9 cellular contexts compared by ENCODE assay signal in genomic region chr22:37454857-37455686, GRCh38. TPM values are rescaled to one million over a fixed set of nuclear protein-coding genes. Genes with fewer than 3 reads are reported as not detected.
A peak's percentile ranks its signal among the peaks of the same experiment; 100 is the strongest.
DNase-seq lines count a peak whose midpoint lies in the region; ATAC-seq, FAIRE-seq and TF ChIP-seq lines count a peak whose summit lies in the region.
"Had no signal": no experiment of that assay in that cellular context is flagged by ENCODE, and none has a peak within 500 bp of the region (broad histone marks: within the 10 kb centered on the region; RNA-seq: fewer than 3 reads in every experiment).

No MANE protein-coding gene starts in this region.

- TF ChIP-seq POLR2A in GM12891 (IDR thresholded peaks at IDR 0.05; ENCODE audit: low read depth, low read length) = no peak

- peak overlapping the region; percentile 3; the same call in 1 of the 2 replicates for H2AFZ ChIP-seq in PC-9

- peaks cover 10% of the 10 kb centered on the region for H3K9me3 Mint-ChIP-seq in osteocyte (ENCODE audit: unreplicated experiment)
- H3K9me3 Mint-ChIP-seq in activated CD4-positive, alpha-beta memory T cell treated with anti-CD3 and anti-CD28 coated beads for 36 hours = no peaks in the 10 kb centered on the region
- H3K9me3 Mint-ChIP-seq: nephron had no signal

- intact Hi-C loops in PC-9 (cut with micrococcal nuclease; ENCODE audit: unreplicated experiment) = loop anchor here (1.0 to 10.0 kb wide), 6 partner anchors 23 to 673 kb away; no protein-coding TSS in a partner anchor
- intact Hi-C loops in activated CD4-positive, alpha-beta memory T cell treated with anti-CD3 and anti-CD28 coated beads for 36 hours (cut with micrococcal nuclease) = no loop called here

- peak overlapping the region; percentile 78 for H3K27ac Mint-ChIP-seq in osteocyte (ENCODE audit: unreplicated experiment)
- no peak overlapping the region for H3K27ac Mint-ChIP-seq in activated CD4-positive, alpha-beta memory T cell treated with anti-CD3 and anti-CD28 coated beads for 36 hours
- H3K27ac Mint-ChIP-seq: nephron had no signal

- H3K36me3 ChIP-seq in HEK293 (ENCODE audit: control insufficient read depth in 2 of 2, insufficient read depth in 1 of 2, low read length in 2 of 2) (no peaks in the 10 kb centered on the region), PC-9 (ENCODE audit: low read depth) (no peaks in the 10 kb centered on the region)
- H3K36me3 ChIP-seq: colonic mucosa had no signal

- TF ChIP-seq CTCF in HEK293 (tag by site-specific recombination; IDR thresholded peaks at IDR 0.05) (no peak), PC-9 (conservative IDR thresholded peaks at IDR 0.05) (no peak), epithelial cell of esophagus (IDR thresholded peaks at IDR 0.05; ENCODE audit: insufficient read depth, low read depth, low read length, missing control alignments) (no peak), osteocyte (IDR thresholded peaks at IDR 0.05) (no peak)

- H3F3A ChIP-seq in PC-9 (ENCODE audit: insufficient read depth, low read depth) = peaks cover 20% of the 10 kb centered on the region

- H3K4me3 Mint-ChIP-seq in osteocyte (ENCODE audit: unreplicated experiment) = peak overlapping the region; percentile 23
- H3K4me3 Mint-ChIP-seq in activated CD4-positive, alpha-beta memory T cell treated with anti-CD3 and anti-CD28 coated beads for 36 hours = no peak overlapping the region
- H3K4me3 Mint-ChIP-seq: nephron had no signal

- FAIRE-seq in GM12891 (lab: Jason Lieb, UNC) = no peak

- H3K4me2 ChIP-seq in PC-9 = peak overlapping the region; percentile 68

- no peaks in the 10 kb centered on the region for H4K20me1 ChIP-seq in PC-9 (ENCODE audit: insufficient read depth)

- no TSS peak for BruUV-seq in PC-9 (replicated peaks; lab: Mats Ljungman, UMichigan)

- H3K36me3 Mint-ChIP-seq in osteocyte (ENCODE audit: unreplicated experiment) = no peaks in the 10 kb centered on the region
- H3K36me3 Mint-ChIP-seq in activated CD4-positive, alpha-beta memory T cell treated with anti-CD3 and anti-CD28 coated beads for 36 hours = peaks cover 7% of the 10 kb centered on the region

- H3K27me3 ChIP-seq in PC-9 (ENCODE audit: insufficient read depth, low read depth) = no peaks in the 10 kb centered on the region
- H3K27me3 ChIP-seq: colonic mucosa had no signal

- peaks cover 15% of the 10 kb centered on the region for H3K27me3 Mint-ChIP-seq in osteocyte (ENCODE audit: unreplicated experiment)
- no peaks in the 10 kb centered on the region for H3K27me3 Mint-ChIP-seq in activated CD4-positive, alpha-beta memory T cell treated with anti-CD3 and anti-CD28 coated beads for 36 hours

- DNase-seq in PC-9 = peak; percentile 65 to 99
- peak; percentile 83 for DNase-seq in epithelial cell of esophagus (ENCODE audit: low read depth)
- DNase-seq in osteocyte (ENCODE audit: extremely low spot score, unreplicated experiment) = no peak
- DNase-seq in activated CD4-positive, alpha-beta memory T cell treated with anti-CD3 and anti-CD28 coated beads for 36 hours = no peak
- no peak for DNase-seq in GM12891 (ENCODE audit: insufficient read length, low spot score)
- DNase-seq: colonic mucosa had no signal

- no peak for ATAC-seq in GM21528 (IDR thresholded peaks at IDR 0.05; ENCODE audit: low FRiP score, unreplicated experiment)

- CTCF ChIA-PET in HEK293 (lab: Yijun Ruan, JAX) = interaction anchor here (0.6 to 6.2 kb wide), 18 partner anchors 8 to 675 kb away, joined by 3 to 273 read pairs (median 4); no protein-coding TSS in a partner anchor
- CTCF ChIA-PET in PC-9 (lab: Charles Lee) = interaction anchor here (0.6 to 3.5 kb wide), 3 partner anchors 137 to 721 kb away, joined by 3 to 33 read pairs (median 4); no protein-coding TSS in a partner anchor
- CTCF ChIA-PET in activated CD4-positive, alpha-beta memory T cell treated with anti-CD3 and anti-CD28 coated beads for 36 hours (lab: Charles Lee) = interaction anchor here (0.7 to 7.1 kb wide), 9 partner anchors 17 to 194 kb away, joined by 3 to 102 read pairs (median 23); no protein-coding TSS in a partner anchor

- H3K9me3 ChIP-seq in HEK293 (ENCODE audit: control insufficient read depth, insufficient read depth, low read depth, low read length) (no peaks in the 10 kb centered on the region), PC-9 (ENCODE audit: insufficient read depth, low read depth) (no peaks in the 10 kb centered on the region)
- H3K9me3 ChIP-seq: colonic mucosa had no signal

- H3K4me3 ChIP-seq in HEK293 (ENCODE audit: low read depth, low read length) (no peak overlapping the region), PC-9 (peak overlapping the region; percentile 15; the same call in 1 of the 2 replicates), epithelial cell of esophagus (ENCODE audit: low read length) (no peak overlapping the region)
- H3K4me3 ChIP-seq: colonic mucosa had no signal

- H3K79me2 ChIP-seq in PC-9 (ENCODE audit: low read depth) = no peaks in the 10 kb centered on the region

- H3K27ac ChIP-seq in HEK293 (ENCODE audit: extremely low read depth, low read depth, low read length) (no peak overlapping the region), PC-9 (peak overlapping the region; percentile 83)
- H3K27ac ChIP-seq: colonic mucosa had no signal

- peaks cover 24% of the 10 kb centered on the region for H3K4me1 Mint-ChIP-seq in osteocyte (ENCODE audit: unreplicated experiment)
- H3K4me1 Mint-ChIP-seq in activated CD4-positive, alpha-beta memory T cell treated with anti-CD3 and anti-CD28 coated beads for 36 hours (ENCODE audit: low read depth) = peaks cover 4% of the 10 kb centered on the region

- 0 out of 2 replicates have a peak, but pooled peaks cover 4% of the 10 kb centered on the region for H3K4me1 ChIP-seq in HEK293 (ENCODE audit: control insufficient read depth, insufficient read depth, low read length)
- peaks cover 27% of the 10 kb centered on the region for H3K4me1 ChIP-seq in PC-9 (replicated peaks; ENCODE audit: insufficient read depth)
- H3K4me1 ChIP-seq: colonic mucosa had no signal

- POLR2A ChIA-PET in HEK293 (lab: Yijun Ruan, JAX) = interaction anchor here (0.5 to 2.2 kb wide), 8 partner anchors 13 to 460 kb away, joined by 3 to 16 read pairs (median 4); no protein-coding TSS in a partner anchor
- POLR2A ChIA-PET in PC-9 (lab: Charles Lee; ENCODE audit: unreplicated experiment) = interaction anchor here (0.6 to 0.9 kb wide), 5 partner anchors 89 to 1845 kb away, joined by 3 to 8 read pairs (median 4); no protein-coding TSS in a partner anchor
- POLR2A ChIA-PET in activated CD4-positive, alpha-beta memory T cell treated with anti-CD3 and anti-CD28 coated beads for 36 hours (lab: Charles Lee) = no interaction called here

- no peaks in the 10 kb centered on the region for H3K9me2 ChIP-seq in PC-9 (ENCODE audit: insufficient read depth)

TF ChIP-seq in HEK293, 187 proteins besides CTCF, POLR2A, EP300 and RAD21 (continues in another document):
- no peak for TF ChIP-seq ZNF175 (tag by site-specific recombination; IDR thresholded peaks at IDR 0.05)
- no peak for TF ChIP-seq PRDM4 (tag by site-specific recombination; IDR thresholded peaks at IDR 0.05)
- TF ChIP-seq ZNF121 (tag by site-specific recombination; IDR thresholded peaks at IDR 0.05) = no peak
- peak; percentile 97 for TF ChIP-seq ZFP69B (tag by site-specific recombination; IDR thresholded peaks at IDR 0.05)

TF ChIP-seq in GM12891, 5 proteins besides CTCF, POLR2A, EP300 and RAD21:
- TF ChIP-seq TAF1 (IDR thresholded peaks at IDR 0.05; ENCODE audit: low read depth, low read length) = no peak
- no peak for TF ChIP-seq SPI1 (IDR thresholded peaks at IDR 0.05; ENCODE audit: low read depth, low read length)
- TF ChIP-seq POU2F2 (IDR thresholded peaks at IDR 0.05; ENCODE audit: low read depth, low read length) = no peak
- no peak for TF ChIP-seq PAX5 (IDR thresholded peaks at IDR 0.05; ENCODE audit: insufficient read depth, low read length, severe bottlenecking)
- TF ChIP-seq POLR2AphosphoS5 (IDR thresholded peaks at IDR 0.05; ENCODE audit: low read depth, low read length) = no peak
TF ChIP-seq in GM12891: peak in this region for 0.

RNA-seq across cellular contexts. Expression of gene ELFN2, which starts 27.8 kb away (rescaled TPM):
- total RNA-seq in PC-9 (2021) = 30.8 and 36.6 TPM in 2 replicates
- total RNA-seq in osteocyte = 0.97 and 0.99 TPM in 2 replicates
- under 1 TPM; 0.39 to 0.57 TPM for total RNA-seq in activated CD4-positive, alpha-beta memory T cell treated with anti-CD3 and anti-CD28 coated beads for 36 hours
- 0.01 TPM for polyA plus RNA-seq in GM12891 (2012; ENCODE audit: low read depth, missing spikeins)

RNA-seq across cellular contexts. Expression of gene MFNG, which starts 31.1 kb away (rescaled TPM):
- total RNA-seq in PC-9 (2021) (26.0 and 28.1 TPM in 2 replicates), osteocyte (1.5 and 2.3 TPM in 2 replicates)
- 100 to 1,000 TPM; 101 to 106 TPM for total RNA-seq in activated CD4-positive, alpha-beta memory T cell treated with anti-CD3 and anti-CD28 coated beads for 36 hours
- polyA plus RNA-seq in GM12891 (2012; ENCODE audit: low read depth, missing spikeins) = 43.4 TPM

Comparison
In these comparisons a context has a peak if more than half of its experiments do, and no peak if none do; other contexts are left out.
1. DNase-seq: peak in PC-9 (2 of 2) and epithelial cell of esophagus (single experiment); none in osteocyte (single experiment), activated CD4-positive, alpha-beta memory T cell treated with anti-CD3 and anti-CD28 coated beads for 36 hours (single experiment) and GM12891 (single experiment).
2. RNA of gene ELFN2, which starts 27.8 kb away (total RNA-seq): 30.8 to 36.6 TPM in PC-9; 0.97 to 0.99 TPM in osteocyte and 0.39 to 0.57 TPM in activated CD4-positive, alpha-beta memory T cell treated with anti-CD3 and anti-CD28 coated beads for 36 hours; every median in the first group is over 10 times any median in the second.